8 cellular contexts compared by ENCODE assay signal in genomic region chr5:43804723-43805122, GRCh38.
"Had no signal": no experiment of that assay in that cellular context is flagged by ENCODE, and none has a peak within 500 bp of the region (broad histone marks: within the 10 kb centered on the region; RNA-seq: fewer than 3 reads in every experiment).

No MANE protein-coding gene starts in this region.

- H3K9ac ChIP-seq: GM23248 had no signal

- H2AFZ ChIP-seq: GM23248 had no signal

- FAIRE-seq: HepG2 had no signal

- DNase-seq: GM23248, GOT3, H9, HFFc6, KG1 had no signal

- H3K27ac ChIP-seq: GM23248, HL-60 had no signal

- H3K4me3 ChIP-seq: GM23248 had no signal

- ATAC-seq: HCT116, HepG2 had no signal
